In genomic region chr3:177978948-177979347, GRCh38 we compare ENCODE assay signal across 25 cellular contexts.
"Had no signal": no experiment of that assay in that cellular context is flagged by ENCODE, and none has a peak within 500 bp of the region (broad histone marks: within the 10 kb centered on the region; RNA-seq: fewer than 3 reads in every experiment).

No MANE protein-coding gene starts in this region.

- H3K27ac Mint-ChIP-seq: activated B cell treated with CpG ODN at 0.5 μM for 24 hours; activated CD8-positive, alpha-beta T cell treated with anti-CD3 and anti-CD28 coated beads for 36 hours; activated naive CD4-positive, alpha-beta T cell treated with anti-CD3 and anti-CD28 coated beads, Interleukin-2, amount 50 U/mL, for 24 hours; activated naive CD8-positive, alpha-beta T cell treated with anti-CD3 and anti-CD28 coated beads, Interleukin-2, amount 50 U/mL, for 24 hours; activated T-helper 2 cell treated with anti-CD3 and anti-CD28 coated beads, Interferon-gamma antibody, Interleukin-2, Interleukin-4, amounts not matched to agents 10 μg/mL and 5 μg/mL and 100 μg/mL, durations not matched to agents 14 hours and 24 hours and 36 hours; naive thymus-derived CD8-positive, alpha-beta T cell; neural progenitor cell; T-cell had no signal

- H3K36me3 ChIP-seq: esophagus muscularis mucosa, gastrocnemius medialis, neural progenitor cell, transverse colon had no signal

- H3K4me2 ChIP-seq: hepatocyte, neural progenitor cell had no signal

- H3K9me3 Mint-ChIP-seq: activated B cell treated with CpG ODN at 0.5 μM for 24 hours; activated naive CD4-positive, alpha-beta T cell treated with anti-CD3 and anti-CD28 coated beads, Interleukin-2, amount 50 U/mL, for 24 hours; activated naive CD8-positive, alpha-beta T cell treated with anti-CD3 and anti-CD28 coated beads, Interleukin-2, amount 50 U/mL, for 24 hours; activated T-helper 2 cell treated with anti-CD3 and anti-CD28 coated beads, Interferon-gamma antibody, Interleukin-2, Interleukin-4, amounts not matched to agents 10 μg/mL and 5 μg/mL and 100 μg/mL, durations not matched to agents 14 hours and 24 hours and 36 hours; naive thymus-derived CD8-positive, alpha-beta T cell; neural progenitor cell; T-cell had no signal

- H3K4me1 Mint-ChIP-seq: activated B cell treated with CpG ODN at 0.5 μM for 24 hours; activated naive CD4-positive, alpha-beta T cell treated with anti-CD3 and anti-CD28 coated beads, Interleukin-2, amount 50 U/mL, for 24 hours; T-cell had no signal

- ATAC-seq: activated CD8-positive, alpha-beta T cell treated with anti-CD3 and anti-CD28 coated beads for 36 hours; activated naive CD8-positive, alpha-beta T cell treated with anti-CD3 and anti-CD28 coated beads, Interleukin-2, amount 50 U/mL, for 24 hours; gastrocnemius medialis; left cardiac atrium; naive thymus-derived CD8-positive, alpha-beta T cell; right cardiac atrium; stimulated activated naive CD8-positive, alpha-beta T cell treated with anti-CD3 and anti-CD28 coated beads, Interleukin-15, Interleukin-2, amounts not matched to agents 100 U/mL and 50 U/mL, for 24 hours; T-cell had no signal

- H3K4me3 Mint-ChIP-seq: activated B cell treated with CpG ODN at 0.5 μM for 24 hours; activated CD8-positive, alpha-beta T cell treated with anti-CD3 and anti-CD28 coated beads for 36 hours; activated naive CD4-positive, alpha-beta T cell treated with anti-CD3 and anti-CD28 coated beads, Interleukin-2, amount 50 U/mL, for 24 hours; activated naive CD8-positive, alpha-beta T cell treated with anti-CD3 and anti-CD28 coated beads, Interleukin-2, amount 50 U/mL, for 24 hours; naive thymus-derived CD8-positive, alpha-beta T cell; neural progenitor cell; T-cell had no signal

- H3K4me3 ChIP-seq: esophagus muscularis mucosa, gastrocnemius medialis, hepatocyte, neural progenitor cell, testis, transverse colon had no signal

- H3K27ac ChIP-seq: esophagus muscularis mucosa, gastrocnemius medialis, hepatocyte, neural progenitor cell, testis, transverse colon had no signal

- H3K36me3 Mint-ChIP-seq: activated naive CD4-positive, alpha-beta T cell treated with anti-CD3 and anti-CD28 coated beads, Interleukin-2, amount 50 U/mL, for 24 hours; naive thymus-derived CD8-positive, alpha-beta T cell; neural progenitor cell; T-cell had no signal

- H3K27me3 ChIP-seq: esophagus muscularis mucosa, gastrocnemius medialis, hepatocyte, neural progenitor cell, testis, transverse colon had no signal

- H3K27me3 Mint-ChIP-seq: activated CD8-positive, alpha-beta T cell treated with anti-CD3 and anti-CD28 coated beads for 36 hours; activated naive CD4-positive, alpha-beta T cell treated with anti-CD3 and anti-CD28 coated beads, Interleukin-2, amount 50 U/mL, for 24 hours; activated naive CD8-positive, alpha-beta T cell treated with anti-CD3 and anti-CD28 coated beads, Interleukin-2, amount 50 U/mL, for 24 hours; naive thymus-derived CD8-positive, alpha-beta T cell; T-cell had no signal

- H3K9ac ChIP-seq: neural progenitor cell had no signal

- DNase-seq: activated B cell treated with CpG ODN at 0.5 μM for 24 hours; activated CD4-positive, alpha-beta T cell treated with anti-CD3 and anti-CD28 coated beads, Interleukin-2, amount 50 U/mL, for 1 hour; activated CD8-positive, alpha-beta T cell treated with anti-CD3 and anti-CD28 coated beads for 36 hours; activated naive CD8-positive, alpha-beta T cell treated with anti-CD3 and anti-CD28 coated beads, Interleukin-2, amount 50 U/mL, for 24 hours; activated T-cell treated with anti-CD3 and anti-CD28 coated beads, Interleukin-2, amount 50 U/mL, for 48 hours; amygdala; dermis blood vessel endothelial cell; effector CD4-positive, alpha-beta T cell; gastrocnemius medialis; left cardiac atrium; midbrain; naive thymus-derived CD8-positive, alpha-beta T cell; occipital lobe; right cardiac atrium; stimulated activated CD4-positive, alpha-beta T cell treated with anti-CD3 and anti-CD28 coated beads, Interleukin-12 subunit alpha, Interleukin-12 subunit beta, amount 100 ng/mL, for 4 hours; stimulated activated CD4-positive, alpha-beta T cell treated with anti-CD3 and anti-CD28 coated beads, Interleukin-4, amount 100 ng/mL, for 1 hour; stimulated activated naive CD8-positive, alpha-beta T cell treated with anti-CD3 and anti-CD28 coated beads, Interleukin-15, Interleukin-2, amounts not matched to agents 100 U/mL and 50 U/mL, for 24 hours; T-cell; testis; transverse colon had no signal

- H3K4me1 ChIP-seq: gastrocnemius medialis, neural progenitor cell, testis had no signal

- H3K9me3 ChIP-seq: esophagus muscularis mucosa, gastrocnemius medialis, testis, transverse colon had no signal

- H2AFZ ChIP-seq: hepatocyte, neural progenitor cell had no signal

- H3K79me2 ChIP-seq: hepatocyte had no signal
